1 cellular context compared by ENCODE assay signal in genomic region chr19:53102701-53103140, GRCh38.
TF ChIP-seq lines count a peak whose summit lies in the region.

No MANE protein-coding gene starts in this region.

TF ChIP-seq in endothelial cell of umbilical vein, 7 proteins besides CTCF, POLR2A, EP300 and RAD21:
- TF ChIP-seq, protein P1, sequence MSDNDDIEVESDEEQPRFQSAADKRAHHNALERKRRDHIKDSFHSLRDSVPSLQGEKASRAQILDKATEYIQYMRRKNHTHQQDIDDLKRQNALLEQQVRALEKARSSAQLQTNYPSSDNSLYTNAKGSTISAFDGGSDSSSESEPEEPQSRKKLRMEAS (IDR thresholded peaks at IDR 0.05; ENCODE audit: insufficient read depth, insufficient read length), result no peak
- TF ChIP-seq MYC (IDR thresholded peaks at IDR 0.05; ENCODE audit: low read depth, low read length) (no peak), GATA2 (IDR thresholded peaks at IDR 0.05; ENCODE audit: insufficient read depth, insufficient read length, low read depth, low read length) (no peak), EZH2 (IDR thresholded peaks at IDR 0.05; ENCODE audit: borderline replicate concordance, low read depth, low read length, severe bottlenecking) (no peak), JUN (IDR thresholded peaks at IDR 0.05; ENCODE audit: borderline replicate concordance, insufficient read depth, insufficient read length, low read depth) (no peak), POLR2AphosphoS5 (IDR thresholded peaks at IDR 0.05; ENCODE audit: insufficient read depth, low read depth, low read length) (no peak), FOS (IDR thresholded peaks at IDR 0.05; ENCODE audit: borderline replicate concordance, insufficient read depth, low read length) (no peak)
